In genomic region chr20:60057123-60057865, GRCh38 we compare ENCODE assay signal across 8 cellular contexts.
DNase-seq lines count a peak whose midpoint lies in the region; ATAC-seq and TF ChIP-seq lines count a peak whose summit lies in the region.

No MANE protein-coding gene starts in this region.

- H3K9ac ChIP-seq in colonic mucosa (ENCODE audit: low read depth in 2 of 2, low read length in 2 of 2), result no peak overlapping the region
- no peak overlapping the region for H3K9ac ChIP-seq in liver (ENCODE audit: low read depth in 1 of 2, low read length in 2 of 2)

- TF ChIP-seq RAD21 in liver (IDR thresholded peaks at IDR 0.05), result peak; percentile 91 to 94

- WGBS in liver, result 13% methylated on average over 11 of the region's 11 CpGs

- H3K27ac ChIP-seq in colonic mucosa (no peak overlapping the region), liver (ENCODE audit: low read depth in 1 of 2, low read length in 2 of 2) (no peak overlapping the region)

- TF ChIP-seq CTCF in AG04449 (IDR thresholded peaks at IDR 0.05; ENCODE audit: insufficient read depth, low read length, missing control alignments) (peak; percentile 75), colonic mucosa (IDR thresholded peaks at IDR 0.05) (peak; percentile 83), liver (IDR thresholded peaks at IDR 0.05; ENCODE audit: low read depth, low read length, missing input control) (peak; percentile 86)

- H3K36me3 ChIP-seq in colonic mucosa (no peaks in the 10 kb centered on the region), liver (ENCODE audit: control insufficient read depth in 4 of 4, insufficient read depth in 3 of 4, low read depth in 1 of 4, low read length in 3 of 4) (no peaks in the 10 kb centered on the region)

- H3K4me1 ChIP-seq in colonic mucosa (no peaks in the 10 kb centered on the region), liver (ENCODE audit: control insufficient read depth in 4 of 4, insufficient read depth in 4 of 4, low read length in 3 of 4) (no peaks in the 10 kb centered on the region)

- H3K4me3 ChIP-seq in AG04449 (ENCODE audit: low read depth, low read length), result no peak overlapping the region
- H3K4me3 ChIP-seq in colonic mucosa, result no peak overlapping the region
- no peak overlapping the region for H3K4me3 ChIP-seq in liver (ENCODE audit: low read depth in 1 of 3, low read length in 3 of 3)

- CTCF ChIA-PET in AG04449 (lab: Yijun Ruan, JAX), result interaction anchor here (0.7 to 5.0 kb wide), 46 partner anchors 10 to 1843 kb away, joined by 3 to 94 read pairs (median 4); no protein-coding TSS in a partner anchor

- DNase-seq in AG04449 (ENCODE audit: low read depth, low spot score), result no peak
- peak; percentile 92 for DNase-seq in NCI-H510A treated with DMSO at 0.1 percent for 48 hours (lab: John Stamatoyannopoulos, UW)
- DNase-seq in activated CD4-positive, alpha-beta T cell treated with anti-CD3 and anti-CD28 coated beads for 4 hours, result peak; percentile 46 to 67
- DNase-seq in colonic mucosa, result peak; percentile 52
- peak; percentile 32 to 51 (median 51) for DNase-seq in stimulated activated CD4-positive, alpha-beta T cell treated with anti-CD3 and anti-CD28 coated beads, TNF-alpha, amount 100 ng/mL, for 48 hours (ENCODE audit: low read depth in 3 of 3)

- H3K27me3 ChIP-seq in colonic mucosa (no peaks in the 10 kb centered on the region), liver (ENCODE audit: control insufficient read depth in 4 of 4, insufficient read depth in 4 of 4, low read length in 3 of 4) (peaks cover 0 to 5% (median 0%) of the 10 kb centered on the region in 4 donors)

- intact Hi-C loops in colonic mucosa (cut with DNase I), result loop anchor here (5.0 kb wide), 1 partner anchor 205 kb away; no protein-coding TSS in a partner anchor

- H3K9me3 ChIP-seq in colonic mucosa, result no peaks in the 10 kb centered on the region
- no peaks in the 10 kb centered on the region for H3K9me3 ChIP-seq in liver (ENCODE audit: control insufficient read depth in 4 of 4, low read length in 3 of 4)

- POLR2A ChIA-PET in AG04449 (lab: Yijun Ruan, JAX), result no interaction called here

- ATAC-seq in GM18858 (IDR thresholded peaks at IDR 0.05; ENCODE audit: unreplicated experiment), result peak; percentile 43
- ATAC-seq in HG03432 (IDR thresholded peaks at IDR 0.05; ENCODE audit: unreplicated experiment), result peak; percentile 64

TF ChIP-seq in liver, 16 proteins besides CTCF, POLR2A, EP300 and RAD21:
- TF ChIP-seq GABPA (IDR thresholded peaks at IDR 0.05 in 1 of 2, conservative IDR thresholded peaks at IDR 0.05 in 1 of 2) (no peak), TAF1 (conservative IDR thresholded peaks at IDR 0.05) (no peak), JUND (IDR thresholded peaks at IDR 0.05) (no peak), FOXA2 (IDR thresholded peaks at IDR 0.05) (no peak), HNF4G (IDR thresholded peaks at IDR 0.05) (no peak)
- TF ChIP-seq, protein P1, sequence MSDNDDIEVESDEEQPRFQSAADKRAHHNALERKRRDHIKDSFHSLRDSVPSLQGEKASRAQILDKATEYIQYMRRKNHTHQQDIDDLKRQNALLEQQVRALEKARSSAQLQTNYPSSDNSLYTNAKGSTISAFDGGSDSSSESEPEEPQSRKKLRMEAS (IDR thresholded peaks at IDR 0.05), result no peak
- TF ChIP-seq, protein P2, sequence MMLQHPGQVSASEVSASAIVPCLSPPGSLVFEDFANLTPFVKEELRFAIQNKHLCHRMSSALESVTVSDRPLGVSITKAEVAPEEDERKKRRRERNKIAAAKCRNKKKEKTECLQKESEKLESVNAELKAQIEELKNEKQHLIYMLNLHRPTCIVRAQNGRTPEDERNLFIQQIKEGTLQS (IDR thresholded peaks at IDR 0.05), result no peak
- TF ChIP-seq, protein P3, sequence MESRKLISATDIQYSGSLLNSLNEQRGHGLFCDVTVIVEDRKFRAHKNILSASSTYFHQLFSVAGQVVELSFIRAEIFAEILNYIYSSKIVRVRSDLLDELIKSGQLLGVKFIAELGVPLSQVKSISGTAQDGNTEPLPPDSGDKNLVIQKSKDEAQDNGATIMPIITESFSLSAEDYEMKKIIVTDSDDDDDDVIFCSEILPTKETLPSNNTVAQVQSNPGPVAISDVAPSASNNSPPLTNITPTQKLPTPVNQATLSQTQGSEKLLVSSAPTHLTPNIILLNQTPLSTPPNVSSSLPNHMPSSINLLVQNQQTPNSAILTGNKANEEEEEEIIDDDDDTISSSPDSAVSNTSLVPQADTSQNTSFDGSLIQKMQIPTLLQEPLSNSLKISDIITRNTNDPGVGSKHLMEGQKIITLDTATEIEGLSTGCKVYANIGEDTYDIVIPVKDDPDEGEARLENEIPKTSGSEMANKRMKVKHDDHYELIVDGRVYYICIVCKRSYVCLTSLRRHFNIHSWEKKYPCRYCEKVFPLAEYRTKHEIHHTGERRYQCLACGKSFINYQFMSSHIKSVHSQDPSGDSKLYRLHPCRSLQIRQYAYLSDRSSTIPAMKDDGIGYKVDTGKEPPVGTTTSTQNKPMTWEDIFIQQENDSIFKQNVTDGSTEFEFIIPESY (IDR thresholded peaks at IDR 0.05), result no peak
TF ChIP-seq in liver: peak in this region for 0.
